In the genomic region with DNA sequence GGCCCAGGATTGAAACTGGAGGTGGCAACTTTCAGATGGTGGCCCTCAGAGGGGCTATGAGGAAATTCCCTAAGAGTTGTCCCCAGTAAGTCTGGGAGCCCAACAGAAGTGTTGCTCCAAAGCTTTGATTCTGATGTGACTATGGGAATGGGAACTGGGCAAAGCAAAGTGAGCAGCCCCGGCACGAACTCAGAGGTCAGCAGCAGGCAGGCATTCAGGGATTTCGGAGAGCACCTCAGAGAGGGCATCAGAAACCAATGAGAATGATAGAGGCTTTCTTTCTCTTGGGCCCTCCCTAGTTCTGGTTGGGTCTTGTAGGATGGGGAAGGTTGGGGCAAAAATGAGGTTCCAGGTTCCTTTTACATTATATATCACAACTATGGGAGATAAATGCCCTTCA, we compare ENCODE assay signal across 28 cellular contexts.
"Had no signal": no experiment of that assay in that cellular context is flagged by ENCODE, and none has a peak within 500 bp of the region (broad histone marks: within the 10 kb centered on the region; RNA-seq: fewer than 3 reads in every experiment).

No MANE protein-coding gene starts in this region.

- H3K4me1 ChIP-seq: stomach, suprapubic skin, testis, thyroid gland, tibial artery, tibial nerve, transverse colon, upper lobe of left lung, upper lobe of right lung, uterus, vagina had no signal

- H3K4me3 ChIP-seq: stomach, suprapubic skin, testis, thoracic aorta, thyroid gland, tibial artery, tibial nerve, transverse colon, upper lobe of left lung, upper lobe of right lung, uterus, vagina had no signal

- H3K9me3 Mint-ChIP-seq: stimulated activated effector memory CD8-positive, alpha-beta T cell treated with anti-CD3 and anti-CD28 coated beads, Interleukin-12 subunit alpha, Interleukin-12 subunit beta, amount 100 ng/mL, for 72 hours; stimulated activated memory B cell treated with anti-CD40 and anti-IgM and Interleukin-4, amounts not matched to agents 10 μg/mL and 1 μg/mL and 100 μg/mL, for 72 hours; stimulated activated naive B cell treated with anti-CD40 and anti-IgM and Interleukin-4, amounts not matched to agents 10 μg/mL and 1 μg/mL and 100 μg/mL, for 72 hours; stimulated activated naive CD8-positive, alpha-beta T cell treated with anti-CD3 and anti-CD28 coated beads, Interleukin-15, amount 100 ng/mL, for 72 hours; stimulated activated naive CD8-positive, alpha-beta T cell treated with anti-CD3 and anti-CD28 coated beads, Interleukin-15, Interleukin-2, amounts not matched to agents 100 ng/mL and 50 ng/mL, for 24 hours; type B pancreatic cell had no signal

- DNase-seq: stimulated activated CD4-positive, alpha-beta T cell treated with anti-CD3 and anti-CD28 coated beads, Interleukin-2, amount 100 ng/mL, for 48 hours; stimulated activated CD4-positive, alpha-beta T cell treated with anti-CD3 and anti-CD28 coated beads, Interleukin-4, amount 100 ng/mL, for 1 hour; stimulated activated CD4-positive, alpha-beta T cell treated with anti-CD3 and anti-CD28 coated beads, Interleukin-4, amount 100 ng/mL, for 24 hours; stimulated activated CD4-positive, alpha-beta T cell treated with anti-CD3 and anti-CD28 coated beads, Interleukin-4, amount 100 ng/mL, for 4 hours; stimulated activated CD8-positive, alpha-beta memory T cell treated with anti-CD3 and anti-CD28 coated beads, Interleukin-4, amount 100 ng/mL, for 48 hours; stimulated activated naive B cell treated with anti-CD40 and anti-IgM and Interleukin-4, amounts not matched to agents 10 μg/mL and 1 μg/mL and 100 μg/mL, for 72 hours; stimulated activated naive CD4-positive, alpha-beta T cell; stimulated activated naive CD4-positive, alpha-beta T cell treated with Interleukin-2 at 50 U/mL for 16 hours; stimulated activated naive CD8-positive, alpha-beta T cell treated with anti-CD3 and anti-CD28 coated beads, Interleukin-15, amount 100 ng/mL, for 72 hours; stimulated activated naive CD8-positive, alpha-beta T cell treated with anti-CD3 and anti-CD28 coated beads, Interleukin-15, Interleukin-2, amounts not matched to agents 100 U/mL and 50 U/mL, for 24 hours; stomach; substantia nigra; testis; thyroid gland; tibial artery; transverse colon; trophoblast cell; upper lobe of right lung; uterus had no signal

- H3K36me3 ChIP-seq: stomach, suprapubic skin, thoracic aorta, thyroid gland, tibial artery, tibial nerve, transverse colon, upper lobe of left lung, upper lobe of right lung, uterus, vagina had no signal

- ATAC-seq: stimulated activated memory B cell treated with anti-CD40 and anti-IgM and Interleukin-4, amounts not matched to agents 10 μg/mL and 1 μg/mL and 100 μg/mL, for 72 hours; stimulated activated naive B cell treated with anti-CD40 and anti-IgM and Interleukin-4, amounts not matched to agents 10 μg/mL and 1 μg/mL and 100 μg/mL, for 72 hours; stimulated activated naive CD8-positive, alpha-beta T cell treated with anti-CD3 and anti-CD28 coated beads, Interleukin-15, amount 100 ng/mL, for 72 hours; stimulated activated naive CD8-positive, alpha-beta T cell treated with anti-CD3 and anti-CD28 coated beads, Interleukin-15, Interleukin-2, amounts not matched to agents 100 U/mL and 50 U/mL, for 24 hours had no signal

- H3K27ac Mint-ChIP-seq: stimulated activated effector memory CD8-positive, alpha-beta T cell treated with anti-CD3 and anti-CD28 coated beads, Interleukin-12 subunit alpha, Interleukin-12 subunit beta, amount 100 ng/mL, for 72 hours; stimulated activated memory B cell treated with anti-CD40 and anti-IgM and Interleukin-4, amounts not matched to agents 10 μg/mL and 1 μg/mL and 100 μg/mL, for 72 hours; stimulated activated naive B cell treated with anti-CD40 and anti-IgM and Interleukin-4, amounts not matched to agents 10 μg/mL and 1 μg/mL and 100 μg/mL, for 72 hours; stimulated activated naive CD8-positive, alpha-beta T cell treated with anti-CD3 and anti-CD28 coated beads, Interleukin-15, amount 100 ng/mL, for 72 hours; stimulated activated naive CD8-positive, alpha-beta T cell treated with anti-CD3 and anti-CD28 coated beads, Interleukin-15, Interleukin-2, amounts not matched to agents 100 ng/mL and 50 ng/mL, for 24 hours; type B pancreatic cell had no signal

- H3K4me3 Mint-ChIP-seq: stimulated activated effector memory CD8-positive, alpha-beta T cell treated with anti-CD3 and anti-CD28 coated beads, Interleukin-12 subunit alpha, Interleukin-12 subunit beta, amount 100 ng/mL, for 72 hours; stimulated activated memory B cell treated with anti-CD40 and anti-IgM and Interleukin-4, amounts not matched to agents 10 μg/mL and 1 μg/mL and 100 μg/mL, for 72 hours; stimulated activated naive B cell treated with anti-CD40 and anti-IgM and Interleukin-4, amounts not matched to agents 10 μg/mL and 1 μg/mL and 100 μg/mL, for 72 hours; stimulated activated naive CD8-positive, alpha-beta T cell treated with anti-CD3 and anti-CD28 coated beads, Interleukin-15, amount 100 ng/mL, for 72 hours; stimulated activated naive CD8-positive, alpha-beta T cell treated with anti-CD3 and anti-CD28 coated beads, Interleukin-15, Interleukin-2, amounts not matched to agents 100 ng/mL and 50 ng/mL, for 24 hours; type B pancreatic cell had no signal

- H3K27me3 ChIP-seq: suprapubic skin, testis, thyroid gland, tibial nerve, transverse colon, upper lobe of left lung, upper lobe of right lung, uterus, vagina had no signal

- H3K36me3 Mint-ChIP-seq: stimulated activated effector memory CD8-positive, alpha-beta T cell treated with anti-CD3 and anti-CD28 coated beads, Interleukin-12 subunit alpha, Interleukin-12 subunit beta, amount 100 ng/mL, for 72 hours; stimulated activated memory B cell treated with anti-CD40 and anti-IgM and Interleukin-4, amounts not matched to agents 10 μg/mL and 1 μg/mL and 100 μg/mL, for 72 hours; stimulated activated naive B cell treated with anti-CD40 and anti-IgM and Interleukin-4, amounts not matched to agents 10 μg/mL and 1 μg/mL and 100 μg/mL, for 72 hours; type B pancreatic cell had no signal

- H3K27me3 Mint-ChIP-seq: stimulated activated memory B cell treated with anti-CD40 and anti-IgM and Interleukin-4, amounts not matched to agents 10 μg/mL and 1 μg/mL and 100 μg/mL, for 72 hours had no signal

- H3K27ac ChIP-seq: stomach, suprapubic skin, testis, thoracic aorta, thyroid gland, tibial artery, tibial nerve, transverse colon, upper lobe of left lung, upper lobe of right lung, uterus, vagina had no signal

- H3K9me3 ChIP-seq: stomach, suprapubic skin, testis, thoracic aorta, thyroid gland, tibial artery, tibial nerve, transverse colon, upper lobe of left lung, upper lobe of right lung, uterus, vagina had no signal

- H3K4me1 Mint-ChIP-seq: stimulated activated effector memory CD8-positive, alpha-beta T cell treated with anti-CD3 and anti-CD28 coated beads, Interleukin-12 subunit alpha, Interleukin-12 subunit beta, amount 100 ng/mL, for 72 hours; stimulated activated memory B cell treated with anti-CD40 and anti-IgM and Interleukin-4, amounts not matched to agents 10 μg/mL and 1 μg/mL and 100 μg/mL, for 72 hours; stimulated activated naive B cell treated with anti-CD40 and anti-IgM and Interleukin-4, amounts not matched to agents 10 μg/mL and 1 μg/mL and 100 μg/mL, for 72 hours; stimulated activated naive CD8-positive, alpha-beta T cell treated with anti-CD3 and anti-CD28 coated beads, Interleukin-15, amount 100 ng/mL, for 72 hours had no signal
